33 cellular contexts compared by ENCODE assay signal in genomic region chr1:234261545-234261944, GRCh38.
"Had no signal": no experiment of that assay in that cellular context is flagged by ENCODE, and none has a peak within 500 bp of the region (broad histone marks: within the 10 kb centered on the region; RNA-seq: fewer than 3 reads in every experiment).

No MANE protein-coding gene starts in this region.

- H3K4me1 Mint-ChIP-seq: activated B cell treated with CpG ODN at 0.5 μM for 24 hours, brain had no signal

- H3K27ac Mint-ChIP-seq: activated B cell treated with CpG ODN at 0.5 μM for 24 hours; activated CD8-positive, alpha-beta T cell treated with anti-CD3 and anti-CD28 coated beads for 36 hours; activated naive CD4-positive, alpha-beta T cell treated with anti-CD3 and anti-CD28 coated beads, Interleukin-2, amount 50 U/mL, for 72 hours; activated T-cell treated with anti-CD3 and anti-CD28 coated beads, Interleukin-2, amount 50 U/mL, for 72 hours; activated T-helper 17 cell treated with anti-CD3 and anti-CD28 coated beads, Interleukin-2, amount 50 U/mL, for 72 hours; brain; T-helper 1 cell treated with Interleukin-12 subunit alpha and Interleukin-12 subunit beta and Interleukin-4 antibody, amounts not matched to agents 30 μg/mL and 1 μg/mL, for 36 hours; T-helper 2 cell treated with Interferon-gamma antibody and Interleukin-4, amounts not matched to agents 5 μg/mL and 100 μg/mL, for 36 hours had no signal

- H3K9ac ChIP-seq: SK-N-SH had no signal

- H3K27ac ChIP-seq: adrenal gland, Peyer's patch, SJSA1 had no signal

- H3K27me3 ChIP-seq: adrenal gland, MG63, Peyer's patch had no signal

- DNase-seq: activated B cell treated with CpG ODN at 0.5 μM for 24 hours; activated CD4-positive, alpha-beta T cell treated with anti-CD3 and anti-CD28 coated beads for 48 hours; activated CD4-positive, alpha-beta T cell treated with anti-CD3 and anti-CD28 coated beads, Interleukin-2, amount 50 U/mL, for 4 hours; activated CD4-positive, CD25-positive, alpha-beta regulatory T cell treated with anti-CD3 and anti-CD28 coated beads, Interleukin-2, amount 50 U/mL, for 72 hours; activated CD8-positive, alpha-beta T cell treated with anti-CD3 and anti-CD28 coated beads for 36 hours; activated effector memory CD4-positive, alpha-beta T cell treated with anti-CD3 and anti-CD28 coated beads, Interleukin-2, amount 50 U/mL, for 16 hours; activated naive CD4-positive, alpha-beta T cell; activated T-cell treated with anti-CD3 and anti-CD28 coated beads, Interleukin-2, amount 50 U/mL, for 1 hour; activated T-cell treated with anti-CD3 and anti-CD28 coated beads, Interleukin-2, amount 50 U/mL, for 72 hours; adrenal gland; central memory CD4-positive, alpha-beta T cell; Karpas-422; KBM-7; MG63; NCI-H1048; NCI-H1105 treated with DMSO at 0.1 percent for 48 hours; NCI-H1436; NCI-H1694; NCI-H1930; NCI-H2081 treated with DMSO at 0.1 percent for 48 hours; NCI-H446 treated with DMSO at 0.1 percent for 48 hours; NCI-H524; NK-92 treated with Interleukin-12 subunit alpha and Interleukin-12 subunit beta, amount 100 ng/mL, for 24 hours; Peyer's patch; RPMI8226; SHP77 treated with DMSO at 0.1 percent for 48 hours; SK-N-SH had no signal

- H3K4me3 ChIP-seq: adrenal gland, MG63, Peyer's patch, SJSA1 had no signal

- H3K9me3 ChIP-seq: adrenal gland, Peyer's patch, SJSA1, SK-N-SH had no signal

- ATAC-seq: activated CD8-positive, alpha-beta T cell treated with anti-CD3 and anti-CD28 coated beads for 36 hours; activated naive CD4-positive, alpha-beta T cell treated with anti-CD3 and anti-CD28 coated beads, Interleukin-2, amount 50 U/mL, for 72 hours; activated T-cell treated with anti-CD3 and anti-CD28 coated beads, Interleukin-2, amount 50 U/mL, for 72 hours; activated T-helper 17 cell treated with anti-CD3 and anti-CD28 coated beads, Interleukin-2, amount 50 U/mL, for 72 hours had no signal

- H3K4me2 ChIP-seq: SK-N-SH had no signal

- H3K36me3 ChIP-seq: adrenal gland, MG63, Peyer's patch, SJSA1 had no signal

- H3K4me3 Mint-ChIP-seq: activated B cell treated with CpG ODN at 0.5 μM for 24 hours; activated CD8-positive, alpha-beta T cell treated with anti-CD3 and anti-CD28 coated beads for 36 hours; activated T-cell treated with anti-CD3 and anti-CD28 coated beads, Interleukin-2, amount 50 U/mL, for 72 hours; brain; T-helper 1 cell treated with Interleukin-12 subunit alpha and Interleukin-12 subunit beta and Interleukin-4 antibody, amounts not matched to agents 30 μg/mL and 1 μg/mL, for 36 hours; T-helper 2 cell treated with Interferon-gamma antibody and Interleukin-4, amounts not matched to agents 5 μg/mL and 100 μg/mL, for 36 hours had no signal

- H3K36me3 Mint-ChIP-seq: brain had no signal

- H3K4me1 ChIP-seq: adrenal gland, Peyer's patch, SJSA1 had no signal
